ENCODE assay signal across 19 cellular contexts in the genomic region with DNA sequence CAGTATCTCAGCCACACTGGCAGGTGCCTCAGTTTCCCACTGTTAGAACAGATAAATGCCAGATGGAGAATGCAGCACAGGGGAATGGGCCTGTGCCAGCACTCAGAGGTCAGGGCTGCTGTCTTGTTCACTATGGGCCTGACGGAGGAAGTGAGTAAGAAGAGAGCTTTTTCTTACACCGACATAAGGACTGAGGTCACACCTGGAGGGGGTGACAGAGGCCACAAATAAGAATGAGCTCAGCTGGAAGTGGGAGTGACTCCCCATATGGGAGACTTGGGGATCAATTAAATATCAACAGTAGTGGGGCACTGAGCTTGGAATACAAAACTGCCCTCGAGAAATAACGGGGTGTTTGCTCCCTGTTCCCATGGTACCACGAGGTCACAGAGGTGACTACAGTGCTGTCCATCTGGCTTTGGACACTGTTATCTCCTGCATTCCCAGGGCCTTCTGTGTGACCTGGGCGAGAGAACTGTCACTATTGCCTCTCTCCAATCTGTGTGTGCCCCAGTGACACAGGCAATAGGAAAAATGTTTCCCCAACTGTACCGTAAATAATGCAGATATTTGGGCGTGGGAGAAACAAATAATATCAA.
DNase-seq lines count a peak whose midpoint lies in the region; ATAC-seq and TF ChIP-seq lines count a peak whose summit lies in the region.
"Had no signal": no experiment of that assay in that cellular context is flagged by ENCODE, and none has a peak within 500 bp of the region (broad histone marks: within the 10 kb centered on the region; RNA-seq: fewer than 3 reads in every experiment).

No MANE protein-coding gene starts in this region.

- TF ChIP-seq EP300 in transverse colon (IDR thresholded peaks at IDR 0.05; ENCODE audit: low read depth): no peak

- H3K27ac Mint-ChIP-seq in MCF 10A (ENCODE audit: low read depth, unreplicated experiment) (peak overlapping the region; percentile 85), neural progenitor cell (peak overlapping the region; percentile 74)
- H3K27ac Mint-ChIP-seq: HFFc6 had no signal

- TF ChIP-seq POLR2A in breast epithelium (IDR thresholded peaks at IDR 0.05) (no peak), transverse colon (IDR thresholded peaks at IDR 0.05) (no peak)

- H3K4me1 ChIP-seq in breast epithelium (peaks cover 0 to 10% of the 10 kb centered on the region in 2 donors), ectodermal cell (ENCODE audit: control insufficient read depth, insufficient read depth, low read length) (peaks cover 17% of the 10 kb centered on the region), neural progenitor cell (peaks cover 26% of the 10 kb centered on the region), transverse colon (peaks cover 12 to 35% (median 23%) of the 10 kb centered on the region in 4 donors), PC-9 (replicated peaks; ENCODE audit: insufficient read depth) (no peaks in the 10 kb centered on the region)
- H3K4me1 ChIP-seq: A549, colonic mucosa, foreskin keratinocyte had no signal

- ATAC-seq in HG03039 (IDR thresholded peaks at IDR 0.05; ENCODE audit: unreplicated experiment): no peak
- ATAC-seq: A549, foreskin keratinocyte had no signal

- H3K36me3 ChIP-seq in breast epithelium (no peaks in the 10 kb centered on the region), ectodermal cell (ENCODE audit: control insufficient read depth, insufficient read depth, low read length) (no peaks in the 10 kb centered on the region), neural progenitor cell (no peaks in the 10 kb centered on the region), transverse colon (peaks cover 0 to 5% (median 0%) of the 10 kb centered on the region in 4 donors), PC-9 (ENCODE audit: low read depth) (no peaks in the 10 kb centered on the region)
- H3K36me3 ChIP-seq: colonic mucosa had no signal

- no peaks in the 10 kb centered on the region for H3K27me3 Mint-ChIP-seq in MCF 10A (ENCODE audit: insufficient read depth, unreplicated experiment)
- peaks cover 2% of the 10 kb centered on the region for H3K27me3 Mint-ChIP-seq in neural progenitor cell (ENCODE audit: insufficient read depth, low read depth)

- H3K9me3 ChIP-seq in breast epithelium (no peaks in the 10 kb centered on the region), ectodermal cell (ENCODE audit: control insufficient read depth, low read length) (no peaks in the 10 kb centered on the region), neural progenitor cell (ENCODE audit: low read depth) (no peaks in the 10 kb centered on the region), transverse colon (no peaks in the 10 kb centered on the region), PC-9 (ENCODE audit: insufficient read depth, low read depth) (no peaks in the 10 kb centered on the region)
- H3K9me3 ChIP-seq: A549, colonic mucosa had no signal

- no peaks in the 10 kb centered on the region for H3K9me2 ChIP-seq in PC-9 (ENCODE audit: insufficient read depth)

- H3K27me3 ChIP-seq in breast epithelium: no peaks in the 10 kb centered on the region
- H3K27me3 ChIP-seq in ectodermal cell (ENCODE audit: control insufficient read depth, insufficient read depth, low read length, poor library complexity, severe bottlenecking): no peaks in the 10 kb centered on the region
- H3K27me3 ChIP-seq in neural progenitor cell: no peaks in the 10 kb centered on the region
- H3K27me3 ChIP-seq in transverse colon: no peaks in the 10 kb centered on the region
- H3K27me3 ChIP-seq in PC-9 (ENCODE audit: insufficient read depth, low read depth): peaks cover 95% of the 10 kb centered on the region
- H3K27me3 ChIP-seq: colonic mucosa had no signal

- H3K4me2 ChIP-seq in neural progenitor cell (no peak overlapping the region), PC-9 (no peak overlapping the region)
- H3K4me2 ChIP-seq: A549 had no signal

- BruUV-seq in MCF 10A (replicated peaks; lab: Mats Ljungman, UMichigan) (no TSS peak), PC-9 (replicated peaks; lab: Mats Ljungman, UMichigan) (no TSS peak)

- no peak overlapping the region for H3K9ac ChIP-seq in neural progenitor cell

- no peaks in the 10 kb centered on the region for H3K79me2 ChIP-seq in neural progenitor cell (ENCODE audit: low read depth)
- H3K79me2 ChIP-seq in PC-9 (ENCODE audit: low read depth): no peaks in the 10 kb centered on the region

- no peak for TF ChIP-seq CTCF in MCF 10A (IDR thresholded peaks at IDR 0.05; ENCODE audit: unreplicated experiment)
- TF ChIP-seq CTCF in breast epithelium (IDR thresholded peaks at IDR 0.05): no peak
- no peak for TF ChIP-seq CTCF in neural progenitor cell (IDR thresholded peaks at IDR 0.05)
- no peak for TF ChIP-seq CTCF in transverse colon (IDR thresholded peaks at IDR 0.05)
- TF ChIP-seq CTCF in PC-9 (conservative IDR thresholded peaks at IDR 0.05): no peak

- no peak overlapping the region for H2AFZ ChIP-seq in neural progenitor cell (replicated peaks)
- no peak overlapping the region for H2AFZ ChIP-seq in PC-9

- H4K20me1 ChIP-seq in neural progenitor cell (ENCODE audit: low read depth) (no peaks in the 10 kb centered on the region), PC-9 (ENCODE audit: insufficient read depth) (no peaks in the 10 kb centered on the region; the same call in 1 of the 2 replicates)

- WGBS in ectodermal cell, 2 experiments: 85 to 86% methylated on average over 7 of the region's 8 CpGs
- WGBS in transverse colon (ENCODE audit: low coverage in 1 of 2), 2 donors: 79 to 93% methylated on average over 3 to 8 of the region's 8 CpGs

- peaks cover 1% of the 10 kb centered on the region for H3K36me3 Mint-ChIP-seq in MCF 10A (ENCODE audit: insufficient read depth, unreplicated experiment)
- peaks cover 23% of the 10 kb centered on the region for H3K36me3 Mint-ChIP-seq in neural progenitor cell

- no peak for DNase-seq in MCF 10A (ENCODE audit: unreplicated experiment)
- no peak for DNase-seq in breast epithelium (ENCODE audit: low spot score in 2 of 2)
- no peak for DNase-seq in neural progenitor cell (ENCODE audit: low spot score)
- DNase-seq in transverse colon: no peak
- no peak for DNase-seq in PC-9
- DNase-seq in NCI-H2107 (lab: John Stamatoyannopoulos, UW): no peak
- DNase-seq: activated CD4-positive, alpha-beta T cell treated with anti-CD3 and anti-CD28 coated beads, Interleukin-2, amount 50 U/mL, for 1 hour; activated naive CD4-positive, alpha-beta T cell treated with Interleukin-2 at 50 U/mL for 16 hours; Calu3; colonic mucosa; EL; foreskin keratinocyte; HFFc6; KBM-7; NCI-H187 treated with DMSO at 0.1 percent for 48 hours; NCI-H446 had no signal

- POLR2A ChIA-PET in MCF 10A (lab: Yijun Ruan, JAX): interaction anchor here (1.1 to 1.4 kb wide), 4 partner anchors 19 to 121 kb away, joined by 3 to 4 read pairs (median 4); no protein-coding TSS in a partner anchor
- POLR2A ChIA-PET in PC-9 (lab: Charles Lee; ENCODE audit: unreplicated experiment): no interaction called here

- H3K4me3 ChIP-seq in breast epithelium: no peak overlapping the region
- H3K4me3 ChIP-seq in ectodermal cell (ENCODE audit: insufficient read depth, low read depth, low read length): no peak overlapping the region
- H3K4me3 ChIP-seq in neural progenitor cell: no peak overlapping the region
- no peak overlapping the region for H3K4me3 ChIP-seq in transverse colon
- no peak overlapping the region for H3K4me3 ChIP-seq in PC-9
- H3K4me3 ChIP-seq: A549, colonic mucosa had no signal

- H3K9me3 Mint-ChIP-seq in MCF 10A (ENCODE audit: unreplicated experiment) (no peaks in the 10 kb centered on the region), neural progenitor cell (no peaks in the 10 kb centered on the region)
- H3K9me3 Mint-ChIP-seq: HFFc6 had no signal

- H3F3A ChIP-seq in neural progenitor cell (ENCODE audit: low read depth): no peaks in the 10 kb centered on the region
- no peaks in the 10 kb centered on the region for H3F3A ChIP-seq in PC-9 (ENCODE audit: insufficient read depth, low read depth)

- H3K4me1 Mint-ChIP-seq in MCF 10A (ENCODE audit: insufficient read depth, unreplicated experiment) (peaks cover 47% of the 10 kb centered on the region), neural progenitor cell (peaks cover 68% of the 10 kb centered on the region)

- intact Hi-C loops in MCF 10A (cut with micrococcal nuclease): no loop called here
- intact Hi-C loops in breast epithelium (cut with DNase I; ENCODE audit: low total_unique reads): loop anchor here (10.0 kb wide), 1 partner anchor 53 kb away; no protein-coding TSS in a partner anchor
- intact Hi-C loops in transverse colon (cut with DNase I; ENCODE audit: low total_unique reads): no loop called here
- intact Hi-C loops in PC-9 (cut with micrococcal nuclease; ENCODE audit: unreplicated experiment): no loop called here

- CTCF ChIA-PET in MCF 10A (lab: Yijun Ruan, JAX) (no interaction called here), PC-9 (lab: Charles Lee) (no interaction called here)

- H3K27ac ChIP-seq in breast epithelium (peak overlapping the region in 1 of 2 donors; percentile 34), ectodermal cell (ENCODE audit: insufficient read depth, low read depth, low read length, poor library complexity, severe bottlenecking) (peak overlapping the region; percentile 26), neural progenitor cell (no peak overlapping the region), transverse colon (peak overlapping the region in 3 of 4 donors; percentile 88 to 91 (median 89)), PC-9 (no peak overlapping the region)
- H3K27ac ChIP-seq: A549, colonic mucosa, foreskin keratinocyte had no signal

- in situ Hi-C loops in transverse colon (cut with MboI; ENCODE audit: low pct_ligation_motif_present in 1 of 4, low pct_unique_long_range_greater_than_20kb in 1 of 4, low sequenced_read_pairs in 3 of 4): no loop called here

- H3K4me3 Mint-ChIP-seq in MCF 10A (ENCODE audit: unreplicated experiment) (no peak overlapping the region), neural progenitor cell (no peak overlapping the region)
- H3K4me3 Mint-ChIP-seq: HFFc6 had no signal

Comparison
In these comparisons a context has a peak if more than half of its experiments do, and no peak if none do; other contexts are left out.
1. H3K27ac ChIP-seq: peak in ectodermal cell (single experiment) and transverse colon (3 of 4); none in neural progenitor cell (single experiment) and PC-9 (single experiment).